8 cellular contexts compared by ENCODE assay signal in the genomic region with DNA sequence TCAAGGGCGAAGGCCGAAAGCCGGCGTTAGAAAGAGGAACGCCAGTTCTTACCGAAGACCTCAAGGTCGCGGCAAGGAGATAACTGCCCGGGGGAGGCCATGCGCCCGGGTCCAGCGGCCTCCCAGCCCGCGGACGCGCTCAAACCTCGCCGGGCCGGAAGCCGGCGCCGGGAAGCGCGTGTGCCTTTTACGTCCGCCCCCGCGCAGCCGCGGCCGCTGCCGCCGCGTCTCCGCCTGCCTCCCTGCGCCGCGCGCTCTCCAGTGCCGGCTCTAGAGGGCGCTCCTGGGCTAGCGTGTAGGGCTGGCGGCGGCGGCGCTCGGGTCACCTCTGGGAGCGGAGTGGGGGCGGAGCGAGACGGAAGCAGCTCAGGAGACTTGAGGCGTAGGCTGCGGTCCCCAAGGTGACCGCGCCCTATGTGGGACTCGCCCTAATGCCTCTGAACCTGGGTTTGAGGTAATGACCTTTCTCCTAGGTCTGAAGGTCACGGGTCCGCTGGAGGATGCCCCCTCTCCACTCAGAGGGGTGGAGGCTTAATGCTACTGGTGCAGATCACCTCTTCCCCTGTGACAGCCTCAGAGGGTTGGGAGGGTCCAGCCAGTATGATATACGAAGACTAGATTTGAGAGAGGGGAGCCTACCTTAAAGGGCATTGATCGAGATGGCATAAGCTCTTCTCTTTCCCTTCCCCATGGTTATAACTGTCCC. TPM values are rescaled to one million over a fixed set of nuclear protein-coding genes. Genes with fewer than 3 reads are reported as not detected.
A peak's percentile ranks its signal among the peaks of the same experiment; 100 is the strongest.
DNase-seq lines count a peak whose midpoint lies in the region; ATAC-seq and TF ChIP-seq lines count a peak whose summit lies in the region.

No MANE protein-coding gene starts in this region.

- ATAC-seq in HG02678 (IDR thresholded peaks at IDR 0.05; ENCODE audit: unreplicated experiment), result peak; percentile 70
- peak; percentile 81 for ATAC-seq in T-helper 17 cell

- H3K36me3 Mint-ChIP-seq in T-helper 17 cell (ENCODE audit: low read depth), result no peaks in the 10 kb centered on the region

- H3K27me3 Mint-ChIP-seq in T-helper 17 cell, result no peaks in the 10 kb centered on the region

- H3K27ac Mint-ChIP-seq in T-helper 17 cell, result peak overlapping the region; percentile 89

- TF ChIP-seq CTCF in GM12874 (IDR thresholded peaks at IDR 0.05; ENCODE audit: insufficient read depth, low read depth, low read length), result peak; percentile 67

- no peaks in the 10 kb centered on the region for H3K4me1 Mint-ChIP-seq in T-helper 17 cell

- no peaks in the 10 kb centered on the region for H3K9me3 ChIP-seq in T-helper 17 cell (ENCODE audit: control insufficient read depth, low read length, poor library complexity, severe bottlenecking)

- H3K4me3 Mint-ChIP-seq in T-helper 17 cell, result peak overlapping the region; percentile 93

- DNase-seq in NCI-H1436 (lab: John Stamatoyannopoulos, UW) (peak; percentile 88), T-helper 17 cell (peak; percentile 80 to 88 (median 83)), hepatic stellate cell (ENCODE audit: low spot score) (peak; percentile 57), retina (peak; percentile 91), 8988T (no peak)

- H3K27ac ChIP-seq in angular gyrus (ENCODE audit: low read depth, low read length), result peak overlapping the region; percentile 82

RNA-seq across cellular contexts. Expression of a gene that starts 0.8 kb away (rescaled TPM):
- 100 to 1,000 TPM; 153 to 157 TPM for total RNA-seq in T-helper 17 cell
